8 cellular contexts compared by ENCODE assay signal in the genomic region with DNA sequence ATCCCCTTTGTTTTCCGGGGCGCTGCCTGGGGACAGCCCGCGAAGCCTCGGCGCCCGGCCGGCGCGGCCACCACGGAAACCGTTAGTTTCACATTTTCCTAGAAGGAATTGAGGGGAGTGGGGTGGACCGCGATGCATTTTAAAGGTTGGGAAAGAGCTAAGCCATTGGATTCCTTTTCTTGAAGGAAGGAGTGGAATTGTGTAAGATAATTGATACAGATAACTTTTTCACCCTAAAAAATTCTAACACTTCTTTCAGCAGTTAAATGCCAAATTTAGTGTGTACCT.
A peak's percentile ranks its signal among the peaks of the same experiment; 100 is the strongest.
DNase-seq lines count a peak whose midpoint lies in the region; ATAC-seq, FAIRE-seq and TF ChIP-seq lines count a peak whose summit lies in the region.

No MANE protein-coding gene starts in this region.

- H3K79me2 ChIP-seq in PC-9 (ENCODE audit: low read depth) = peaks cover 51% of the 10 kb centered on the region

- H3K36me3 Mint-ChIP-seq in CD4-positive, alpha-beta memory T cell = peaks cover 0 to 16% of the 10 kb centered on the region in 2 donors
- H3K36me3 Mint-ChIP-seq in osteocyte (ENCODE audit: unreplicated experiment) = peaks cover 8% of the 10 kb centered on the region

- H3K27ac ChIP-seq in CD4-positive, alpha-beta memory T cell (ENCODE audit: low read depth, low read length) = peak overlapping the region; percentile 100
- peak overlapping the region; percentile 99 for H3K27ac ChIP-seq in PC-9

- H3K4me3 ChIP-seq in CD4-positive, alpha-beta memory T cell (ENCODE audit: low read length in 2 of 2) = peak overlapping the region; percentile 64 to 94
- H3K4me3 ChIP-seq in PC-9 (peak overlapping the region; percentile 92), epithelial cell of esophagus (ENCODE audit: low read length) (peak overlapping the region; percentile 70)

- H3K4me1 ChIP-seq in CD4-positive, alpha-beta memory T cell (ENCODE audit: insufficient read depth, low read length) = peaks cover 39% of the 10 kb centered on the region
- H3K4me1 ChIP-seq in PC-9 (replicated peaks; ENCODE audit: insufficient read depth) = peaks cover 32% of the 10 kb centered on the region

- intact Hi-C loops in CD4-positive, alpha-beta memory T cell (cut with micrococcal nuclease) = loop anchor here (1.0 to 5.0 kb wide), 6 partner anchors 23 to 1799 kb away; a partner anchor contains a TSS
- intact Hi-C loops in PC-9 (cut with micrococcal nuclease; ENCODE audit: unreplicated experiment) = loop anchor here (1.0 to 10.0 kb wide), 6 partner anchors 27 to 331 kb away; a partner anchor contains a TSS

- H3K27me3 Mint-ChIP-seq in CD4-positive, alpha-beta memory T cell = no peaks in the 10 kb centered on the region
- no peaks in the 10 kb centered on the region for H3K27me3 Mint-ChIP-seq in osteocyte (ENCODE audit: unreplicated experiment)

- peaks cover 27 to 55% (median 35%) of the 10 kb centered on the region in 4 donors for H3K4me1 Mint-ChIP-seq in CD4-positive, alpha-beta memory T cell
- H3K4me1 Mint-ChIP-seq in osteocyte (ENCODE audit: unreplicated experiment) = peaks cover 36% of the 10 kb centered on the region

- peak overlapping the region; percentile 81 for H3K4me2 ChIP-seq in PC-9

- no peaks in the 10 kb centered on the region for H3K9me3 ChIP-seq in CD4-positive, alpha-beta memory T cell (ENCODE audit: control insufficient read depth in 1 of 2, low read length in 2 of 2)
- H3K9me3 ChIP-seq in PC-9 (ENCODE audit: insufficient read depth, low read depth) = no peaks in the 10 kb centered on the region

- H3K27me3 ChIP-seq in CD4-positive, alpha-beta memory T cell (ENCODE audit: insufficient read depth, low read length) = no peaks in the 10 kb centered on the region
- H3K27me3 ChIP-seq in PC-9 (ENCODE audit: insufficient read depth, low read depth) = no peaks in the 10 kb centered on the region

- TF ChIP-seq CTCF in PC-9 (conservative IDR thresholded peaks at IDR 0.05) (no peak), epithelial cell of esophagus (IDR thresholded peaks at IDR 0.05; ENCODE audit: insufficient read depth, low read depth, low read length, missing control alignments) (no peak), osteocyte (IDR thresholded peaks at IDR 0.05) (no peak)

- no peaks in the 10 kb centered on the region for H3K9me2 ChIP-seq in PC-9 (ENCODE audit: insufficient read depth)

- no peaks in the 10 kb centered on the region for H3K36me3 ChIP-seq in CD4-positive, alpha-beta memory T cell (ENCODE audit: insufficient read depth, low read length)
- H3K36me3 ChIP-seq in PC-9 (ENCODE audit: low read depth) = no peaks in the 10 kb centered on the region

- ATAC-seq in HG03565 (IDR thresholded peaks at IDR 0.05; ENCODE audit: unreplicated experiment) = no peak
- ATAC-seq in HG02678 (IDR thresholded peaks at IDR 0.05; ENCODE audit: unreplicated experiment) = no peak
- no peak for ATAC-seq in HG03196 (IDR thresholded peaks at IDR 0.05; ENCODE audit: unreplicated experiment)

- peak overlapping the region; percentile 90 to 100 (median 99) for H3K27ac Mint-ChIP-seq in CD4-positive, alpha-beta memory T cell
- peak overlapping the region; percentile 99 for H3K27ac Mint-ChIP-seq in osteocyte (ENCODE audit: unreplicated experiment)

- POLR2A ChIA-PET in CD4-positive, alpha-beta memory T cell (lab: Charles Lee; ENCODE audit: partially characterized antibody) = interaction anchor here (0.6 to 2.7 kb wide), 17 partner anchors 9 to 345 kb away, joined by 3 to 38 read pairs (median 5); a partner anchor contains a TSS
- POLR2A ChIA-PET in PC-9 (lab: Charles Lee; ENCODE audit: unreplicated experiment) = interaction anchor here (1.3 kb wide), 1 partner anchor 121 kb away, joined by 4 read pairs; no protein-coding TSS in a partner anchor

- H4K20me1 ChIP-seq in PC-9 (ENCODE audit: insufficient read depth) = no peaks in the 10 kb centered on the region

- H3K9me3 Mint-ChIP-seq in CD4-positive, alpha-beta memory T cell = no peaks in the 10 kb centered on the region
- no peaks in the 10 kb centered on the region for H3K9me3 Mint-ChIP-seq in osteocyte (ENCODE audit: unreplicated experiment)

- CTCF ChIA-PET in CD4-positive, alpha-beta memory T cell (lab: Charles Lee; ENCODE audit: partially characterized antibody) = interaction anchor here (1.1 to 2.6 kb wide), 10 partner anchors 11 to 344 kb away, joined by 3 to 16 read pairs (median 6); no protein-coding TSS in a partner anchor
- CTCF ChIA-PET in PC-9 (lab: Charles Lee) = no interaction called here

- no peak for FAIRE-seq in RCC 7860 (lab: Jason Lieb, UNC)

- peak overlapping the region; percentile 85 to 97 (median 90) for H3K4me3 Mint-ChIP-seq in CD4-positive, alpha-beta memory T cell
- peak overlapping the region; percentile 89 for H3K4me3 Mint-ChIP-seq in osteocyte (ENCODE audit: unreplicated experiment)

- H2AFZ ChIP-seq in PC-9 = peak overlapping the region; percentile 65; the same call in 1 of the 2 replicates

- no peak for DNase-seq in CD4-positive, alpha-beta memory T cell
- DNase-seq in PC-9 (no peak), epithelial cell of esophagus (ENCODE audit: low read depth) (no peak), osteocyte (ENCODE audit: extremely low spot score, unreplicated experiment) (no peak), RCC 7860 (ENCODE audit: low spot score) (no peak)

- no TSS peak for BruUV-seq in PC-9 (replicated peaks; lab: Mats Ljungman, UMichigan)

- peaks cover 17% of the 10 kb centered on the region for H3F3A ChIP-seq in PC-9 (ENCODE audit: insufficient read depth, low read depth)
